In the genomic region with DNA sequence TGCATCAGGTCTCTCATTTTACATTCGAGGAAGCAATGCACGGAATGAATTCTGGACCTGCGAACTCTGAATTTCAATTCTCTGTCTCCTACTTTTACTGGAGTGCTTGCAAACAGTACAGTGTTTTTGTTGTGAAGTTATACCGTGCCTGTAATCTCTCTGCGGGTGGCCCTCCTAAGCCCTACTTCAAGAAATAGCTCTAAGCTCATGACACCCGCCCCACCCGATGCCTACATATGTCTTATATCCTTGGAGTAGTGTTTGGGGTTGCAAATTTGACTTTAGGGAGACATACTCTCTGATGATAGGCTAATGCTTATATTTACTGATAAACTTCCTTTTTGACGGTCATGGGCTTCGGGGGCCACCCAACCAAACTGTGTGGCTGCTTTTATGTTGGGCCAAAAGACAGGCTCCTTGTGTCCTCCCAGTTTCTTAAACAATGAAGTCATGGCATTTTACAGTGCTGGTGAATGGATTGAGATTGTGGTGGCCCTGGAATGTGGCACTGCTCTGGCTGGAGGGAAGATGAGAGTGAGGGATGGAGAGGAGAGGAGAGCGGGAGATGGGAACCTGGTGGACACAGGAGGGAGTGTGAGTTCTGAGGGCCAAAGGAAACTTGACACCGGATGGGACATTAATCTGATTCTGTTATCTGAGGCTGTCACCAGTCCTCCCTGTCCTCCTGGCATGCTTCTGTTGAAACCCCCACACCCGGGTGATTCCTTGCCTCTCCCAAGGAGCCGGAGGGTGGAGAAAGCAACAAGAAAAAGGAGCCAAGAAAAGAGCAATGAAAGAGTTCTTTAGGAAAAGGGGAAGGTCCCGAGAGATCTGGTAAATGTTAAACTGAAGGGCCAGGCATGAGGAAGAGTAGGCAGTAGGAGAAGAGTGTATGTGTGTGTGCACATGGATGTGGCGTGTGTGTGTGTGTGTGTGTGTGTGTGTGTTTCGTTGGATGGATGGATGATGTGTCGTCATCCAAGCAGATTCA, we compare ENCODE assay signal across 13 cellular contexts.
DNase-seq lines count a peak whose midpoint lies in the region; ATAC-seq and TF ChIP-seq lines count a peak whose summit lies in the region.
"Had no signal": no experiment of that assay in that cellular context is flagged by ENCODE, and none has a peak within 500 bp of the region (broad histone marks: within the 10 kb centered on the region; RNA-seq: fewer than 3 reads in every experiment).

No MANE protein-coding gene starts in this region.

- no CpG with 5 or more reads among the region's 17 CpGs for WGBS in neuronal stem cell (ENCODE audit: extremely low coverage in 2 of 2, insufficient read length in 2 of 2, insufficient replicate concordance in 1 of 2), 2 donors

- no peaks in the 10 kb centered on the region for H3K9me3 ChIP-seq in cardiac muscle cell (ENCODE audit: low read depth)
- no peaks in the 10 kb centered on the region for H3K9me3 ChIP-seq in adipocyte (ENCODE audit: control insufficient read depth, low read length)
- H3K9me3 ChIP-seq in CD8-positive, alpha-beta memory T cell (ENCODE audit: low read length) = no peaks in the 10 kb centered on the region
- H3K9me3 ChIP-seq in neuronal stem cell (replicated peaks in 1 of 2; ENCODE audit: control insufficient read depth in 2 of 2, insufficient read depth in 1 of 2, low read depth in 1 of 2, low read length in 2 of 2) = no peaks in the 10 kb centered on the region

- H2BK5ac ChIP-seq in neuronal stem cell (ENCODE audit: low read length) = no peak overlapping the region

- H2BK12ac ChIP-seq in neuronal stem cell (ENCODE audit: low read length) = no peak overlapping the region

- intact Hi-C loops in Right ventricle myocardium inferior (cut with DNase I) = loop anchor here (5.0 kb wide), 2 partner anchors 64 to 111 kb away; a partner anchor contains a TSS

- H3K27ac Mint-ChIP-seq in immature natural killer cell = peak overlapping the region in 2 of 6 donors; percentile 5 to 48
- peak overlapping the region in 1 of 8 donors; percentile 19 for H3K27ac Mint-ChIP-seq in CD8-positive, alpha-beta memory T cell
- H3K27ac Mint-ChIP-seq: T-helper 2 cell treated with Interferon-gamma antibody and Interleukin-4, amounts not matched to agents 5 μg/mL and 100 μg/mL, for 36 hours had no signal

- no peak overlapping the region for H4K8ac ChIP-seq in neuronal stem cell (ENCODE audit: low read depth, low read length)

- H4K91ac ChIP-seq in neuronal stem cell (ENCODE audit: low read depth, low read length, poor library complexity) = no peak overlapping the region

- H2BK15ac ChIP-seq in neuronal stem cell (ENCODE audit: low read length) = no peak overlapping the region

- no peak overlapping the region for H2AK5ac ChIP-seq in neuronal stem cell (ENCODE audit: low read depth, low read length)

- H3K9me3 Mint-ChIP-seq in immature natural killer cell = no peaks in the 10 kb centered on the region
- no peaks in the 10 kb centered on the region for H3K9me3 Mint-ChIP-seq in CD8-positive, alpha-beta memory T cell
- H3K9me3 Mint-ChIP-seq: T-helper 2 cell treated with Interferon-gamma antibody and Interleukin-4, amounts not matched to agents 5 μg/mL and 100 μg/mL, for 36 hours had no signal

- H3K36me3 Mint-ChIP-seq in immature natural killer cell = no peaks in the 10 kb centered on the region
- H3K36me3 Mint-ChIP-seq in CD8-positive, alpha-beta memory T cell = no peaks in the 10 kb centered on the region

- H3K27me3 ChIP-seq in cardiac muscle cell (no peaks in the 10 kb centered on the region), adipocyte (replicated peaks; ENCODE audit: control insufficient read depth, insufficient read depth, low read length) (no peaks in the 10 kb centered on the region), neuronal stem cell (ENCODE audit: control insufficient read depth in 3 of 3, insufficient read depth in 3 of 3, low read depth in 1 of 3, low read length in 3 of 3) (no peaks in the 10 kb centered on the region)
- H3K27me3 ChIP-seq in CD8-positive, alpha-beta memory T cell (ENCODE audit: insufficient read depth, low read length, poor library complexity, severe bottlenecking) = no peaks in the 10 kb centered on the region

- CTCF ChIA-PET in CD8-positive, alpha-beta memory T cell (lab: Charles Lee) = no interaction called here

- H3K27me3 Mint-ChIP-seq in immature natural killer cell (ENCODE audit: low read depth in 3 of 3) = peaks cover 0 to 1% (median 0%) of the 10 kb centered on the region in 3 donors
- H3K27me3 Mint-ChIP-seq in CD8-positive, alpha-beta memory T cell = peaks cover 0 to 2% of the 10 kb centered on the region in 2 donors

- no peaks in the 10 kb centered on the region for H3K4me1 Mint-ChIP-seq in immature natural killer cell
- H3K4me1 Mint-ChIP-seq in CD8-positive, alpha-beta memory T cell = peaks cover 0 to 2% (median 0%) of the 10 kb centered on the region in 3 donors

- H2BK120ac ChIP-seq in neuronal stem cell (ENCODE audit: low read depth, low read length) = no peak overlapping the region

- no peak overlapping the region for H3K23ac ChIP-seq in neuronal stem cell (ENCODE audit: low read depth, low read length, poor library complexity)

- H3K4me3 Mint-ChIP-seq in immature natural killer cell = no peak overlapping the region
- H3K4me3 Mint-ChIP-seq in CD8-positive, alpha-beta memory T cell = no peak overlapping the region
- H3K4me3 Mint-ChIP-seq: T-helper 2 cell treated with Interferon-gamma antibody and Interleukin-4, amounts not matched to agents 5 μg/mL and 100 μg/mL, for 36 hours had no signal

- no peak for TF ChIP-seq CTCF in cardiac muscle cell (IDR thresholded peaks at IDR 0.05; ENCODE audit: low read depth, low read length)

- no peak overlapping the region for H3K18ac ChIP-seq in neuronal stem cell (ENCODE audit: low read length)

- no peak overlapping the region for H3K4ac ChIP-seq in neuronal stem cell (ENCODE audit: low read length)

- H3K9ac ChIP-seq in adipocyte (ENCODE audit: low read length) (no peak overlapping the region), neuronal stem cell (ENCODE audit: low read depth, low read length, poor library complexity) (no peak overlapping the region)

- DNase-seq in cardiac muscle cell (ENCODE audit: low read depth in 1 of 2, low spot score in 1 of 2) (peak; percentile 28 to 54), Right ventricle myocardium inferior (ENCODE audit: missing footprints) (no peak), adipocyte (ENCODE audit: low read depth) (peak; percentile 14), left kidney (ENCODE audit: low read depth, low spot score) (peak; percentile 91), AML-193 (lab: John Stamatoyannopoulos, UW) (no peak), immature natural killer cell (no peak), neuronal stem cell (ENCODE audit: low spot score) (no peak)
- no peak for DNase-seq in CD8-positive, alpha-beta memory T cell
- DNase-seq: activated CD4-positive, alpha-beta T cell treated with anti-CD3 and anti-CD28 coated beads, Interleukin-2, amount 50 U/mL, for 4 hours; DMS 273 treated with DMSO at 0.1 percent for 48 hours; left ventricle myocardium superior; substantia nigra had no signal

- H3K27ac ChIP-seq in cardiac muscle cell = peak overlapping the region; percentile 30
- no peak overlapping the region for H3K27ac ChIP-seq in CD8-positive, alpha-beta memory T cell (ENCODE audit: low read depth, low read length)
- no peak overlapping the region for H3K27ac ChIP-seq in neuronal stem cell (replicated peaks; ENCODE audit: low read length)

- H3K14ac ChIP-seq in neuronal stem cell (ENCODE audit: low read length) = no peak overlapping the region

- ATAC-seq in Right ventricle myocardium inferior = no peak
- ATAC-seq: left ventricle myocardium superior had no signal

- H3K79me1 ChIP-seq in neuronal stem cell (ENCODE audit: low read depth, low read length) = peaks cover 3% of the 10 kb centered on the region

- POLR2A ChIA-PET in CD8-positive, alpha-beta memory T cell (lab: Charles Lee) = no interaction called here

- no peak overlapping the region for H2AFZ ChIP-seq in neuronal stem cell (ENCODE audit: low read length)

- no peak overlapping the region for H3K4me2 ChIP-seq in neuronal stem cell (ENCODE audit: insufficient read depth, low read length, poor library complexity, severe bottlenecking)

- H3K4me3 ChIP-seq in cardiac muscle cell (no peak overlapping the region), adipocyte (ENCODE audit: low read length) (no peak overlapping the region), neuronal stem cell (ENCODE audit: low read length in 2 of 2) (no peak overlapping the region)
- H3K4me3 ChIP-seq in CD8-positive, alpha-beta memory T cell (ENCODE audit: low read length) = no peak overlapping the region

- peaks cover 69% of the 10 kb centered on the region for H3K4me1 ChIP-seq in cardiac muscle cell (ENCODE audit: low read depth)
- peaks cover 85% of the 10 kb centered on the region for H3K4me1 ChIP-seq in adipocyte (ENCODE audit: control insufficient read depth, insufficient read depth, low read length)
- peaks cover 12% of the 10 kb centered on the region for H3K4me1 ChIP-seq in CD8-positive, alpha-beta memory T cell (ENCODE audit: insufficient read depth, low read length)
- H3K4me1 ChIP-seq in neuronal stem cell (ENCODE audit: control insufficient read depth in 2 of 2, insufficient read depth in 1 of 2, low read depth in 1 of 2, low read length in 2 of 2) = peaks cover 38 to 40% of the 10 kb centered on the region in 2 donors

- H3K36me3 ChIP-seq in cardiac muscle cell = no peaks in the 10 kb centered on the region
- H3K36me3 ChIP-seq in adipocyte (ENCODE audit: control insufficient read depth, insufficient read depth, low read length, severe bottlenecking) = no peaks in the 10 kb centered on the region
- no peaks in the 10 kb centered on the region for H3K36me3 ChIP-seq in CD8-positive, alpha-beta memory T cell (ENCODE audit: insufficient read depth, low read length)
- H3K36me3 ChIP-seq in neuronal stem cell (replicated peaks in 1 of 2; ENCODE audit: control insufficient read depth in 2 of 2, insufficient read depth in 2 of 2, low read length in 2 of 2) = peaks cover 1 to 25% of the 10 kb centered on the region in 2 donors

Comparison
In these comparisons a context has a peak if more than half of its experiments do, and no peak if none do; other contexts are left out.
1. DNase-seq: peak in cardiac muscle cell (2 of 2), adipocyte (single experiment) and left kidney (single experiment); none in Right ventricle myocardium inferior (single experiment), AML-193 (0 of 2), immature natural killer cell (0 of 3), CD8-positive, alpha-beta memory T cell (0 of 5) and neuronal stem cell (single experiment).